ENCODE assay signal across 13 cellular contexts in the genomic region with DNA sequence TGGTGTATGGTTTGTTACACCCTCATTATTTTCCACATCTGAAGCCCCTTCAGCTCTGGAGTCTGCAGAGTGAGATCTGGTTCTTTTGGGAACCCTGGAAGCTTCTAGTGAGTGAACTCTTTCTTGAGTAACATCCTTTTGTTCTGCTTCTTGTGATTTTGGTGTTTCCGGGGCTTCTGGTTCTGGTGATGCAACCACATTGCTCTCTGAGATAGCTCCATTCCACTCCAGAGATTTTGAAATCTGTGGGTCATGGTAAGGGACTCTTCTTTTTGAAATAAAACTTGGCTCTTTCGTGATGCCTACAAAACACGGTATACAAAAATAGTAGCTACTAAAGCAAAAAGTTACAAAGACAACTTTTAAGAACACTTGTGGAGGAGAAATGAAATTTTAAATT.
"Had no signal": no experiment of that assay in that cellular context is flagged by ENCODE, and none has a peak within 500 bp of the region (broad histone marks: within the 10 kb centered on the region; RNA-seq: fewer than 3 reads in every experiment).

No MANE protein-coding gene starts in this region.

- H3K27ac ChIP-seq: lower lobe of right lung, psoas muscle, right lobe of liver, stomach had no signal

- H3K9me3 ChIP-seq: gastroesophageal sphincter, lower lobe of right lung, psoas muscle, right lobe of liver, spleen, stomach had no signal

- ATAC-seq: effector memory CD8-positive, alpha-beta T cell; gastroesophageal sphincter; left colon; lower lobe of right lung; psoas muscle; right lobe of liver; T-cell had no signal

- H3K36me3 ChIP-seq: right lobe of liver had no signal

- DNase-seq: activated CD4-positive, alpha-beta T cell treated with anti-CD3 and anti-CD28 coated beads, Interleukin-2, amount 10 ng/mL, durations not matched to agents 7 days and 5 days; activated naive CD4-positive, alpha-beta T cell treated with Interleukin-2 at 50 U/mL for 16 hours; effector memory CD8-positive, alpha-beta T cell; left colon; lower lobe of right lung; midbrain; psoas muscle; right lobe of liver; spleen; stomach; T-cell; T-helper 9 cell had no signal

- H3K4me3 ChIP-seq: gastroesophageal sphincter, lower lobe of right lung, psoas muscle, right lobe of liver, spleen, stomach had no signal

- H3K27me3 ChIP-seq: gastroesophageal sphincter, right lobe of liver, spleen, stomach had no signal
